8 cellular contexts compared by ENCODE assay signal in genomic region chr1:35557118-35557610, GRCh38. TPM values are rescaled to one million over a fixed set of nuclear protein-coding genes. Genes with fewer than 3 reads are reported as not detected.
DNase-seq lines count a peak whose midpoint lies in the region; ATAC-seq and TF ChIP-seq lines count a peak whose summit lies in the region.

Gene KIAA0319L, minus strand, starts transcription at chr1:35557403. Its CDS starts 2,912 bp downstream, at chr1:35554491.

- no peaks in the 10 kb centered on the region for H3K27me3 Mint-ChIP-seq in activated naive CD8-positive, alpha-beta T cell treated with anti-CD3 and anti-CD28 coated beads for 36 hours

- peak within 1 kb of the TSS; percentile 99 for H3K27ac ChIP-seq in cardiac muscle cell
- H3K27ac ChIP-seq in osteoblast (ENCODE audit: low read depth, low read length) = peak within 1 kb of the TSS; percentile 80

- peak within 1 kb of the TSS; percentile 96 for H3K4me3 Mint-ChIP-seq in activated naive CD8-positive, alpha-beta T cell treated with anti-CD3 and anti-CD28 coated beads for 36 hours

- TF ChIP-seq CTCF in cardiac muscle cell (IDR thresholded peaks at IDR 0.05; ENCODE audit: low read depth, low read length) (no peak), osteoblast (IDR thresholded peaks at IDR 0.05; ENCODE audit: extremely low read depth, low read depth, low read length) (no peak)

- H3K9me3 Mint-ChIP-seq in activated naive CD8-positive, alpha-beta T cell treated with anti-CD3 and anti-CD28 coated beads for 36 hours = no peaks in the 10 kb centered on the region

- peaks cover 50% of the 10 kb centered on the region for H4K20me1 ChIP-seq in osteoblast (ENCODE audit: insufficient read depth, low read length)

- peaks cover 54% of the 10 kb centered on the region for H3K79me2 ChIP-seq in osteoblast (ENCODE audit: insufficient read depth, low read length)

- H3K36me3 ChIP-seq in cardiac muscle cell = peaks cover 22% of the 10 kb centered on the region
- peaks cover 15% of the 10 kb centered on the region for H3K36me3 ChIP-seq in osteoblast (ENCODE audit: insufficient read depth, low read length)

- peak within 1 kb of the TSS; percentile 88 for H3K4me2 ChIP-seq in osteoblast (ENCODE audit: insufficient read depth, low read length)

- H3K4me1 ChIP-seq in cardiac muscle cell (ENCODE audit: low read depth) (peaks cover 13% of the 10 kb centered on the region), osteoblast (ENCODE audit: insufficient read depth, low read length) (peaks cover 48% of the 10 kb centered on the region)

- peak within 1 kb of the TSS; percentile 91 for H2AFZ ChIP-seq in osteoblast (ENCODE audit: low read length)

- H3K9me3 ChIP-seq in cardiac muscle cell (ENCODE audit: low read depth) (no peaks in the 10 kb centered on the region), osteoblast (ENCODE audit: low read depth, low read length) (no peaks in the 10 kb centered on the region)

- no peaks in the 10 kb centered on the region for H3K27me3 ChIP-seq in cardiac muscle cell
- no peaks in the 10 kb centered on the region for H3K27me3 ChIP-seq in osteoblast (ENCODE audit: insufficient read depth, low read length)

- DNase-seq in COLO668 (lab: John Stamatoyannopoulos, UW; ENCODE audit: unreplicated experiment) (peak; percentile 96), NCI-H226 (peak; percentile 41), cardiac muscle cell (ENCODE audit: low read depth in 1 of 2, low spot score in 1 of 2) (peak in 1 of 2 donors; percentile 87), osteoblast (ENCODE audit: insufficient read length, low spot score, missing footprints) (peak; percentile 95), T-helper 9 cell (no peak)
- DNase-seq in activated naive CD8-positive, alpha-beta T cell treated with anti-CD3 and anti-CD28 coated beads for 36 hours = no peak

- peak; percentile 70 for ATAC-seq in GM18868 (IDR thresholded peaks at IDR 0.05; ENCODE audit: unreplicated experiment)
- peak; percentile 45 for ATAC-seq in HG03060 (IDR thresholded peaks at IDR 0.05; ENCODE audit: low read depth, unreplicated experiment)

- H3K36me3 Mint-ChIP-seq in activated naive CD8-positive, alpha-beta T cell treated with anti-CD3 and anti-CD28 coated beads for 36 hours = peaks cover 5% of the 10 kb centered on the region

- H3K4me3 ChIP-seq in cardiac muscle cell (peak within 1 kb of the TSS; percentile 93), osteoblast (ENCODE audit: insufficient read depth, low read length) (peak within 1 kb of the TSS; percentile 80)

- H3K4me1 Mint-ChIP-seq in activated naive CD8-positive, alpha-beta T cell treated with anti-CD3 and anti-CD28 coated beads for 36 hours = peaks cover 48% of the 10 kb centered on the region

- peak within 1 kb of the TSS; percentile 97 for H3K27ac Mint-ChIP-seq in activated naive CD8-positive, alpha-beta T cell treated with anti-CD3 and anti-CD28 coated beads for 36 hours

RNA-seq across cellular contexts. Expression of gene KIAA0319L, which starts in this region (rescaled TPM):
- 10 to 100 TPM; 17.2 to 18.3 TPM for total RNA-seq in activated naive CD8-positive, alpha-beta T cell treated with anti-CD3 and anti-CD28 coated beads for 36 hours
- total RNA-seq in cardiac muscle cell (60.2 and 77.3 TPM in 2 replicates), osteoblast (44.9 and 48.9 TPM in 2 replicates)
- 56.7 and 84.0 TPM in 2 replicates for polyA plus RNA-seq in cardiac muscle cell

Comparison
In these comparisons a context has a peak if more than half of its experiments do, and no peak if none do; other contexts are left out.
1. DNase-seq: peak in COLO668 (single experiment), NCI-H226 (single experiment) and osteoblast (single experiment); none in activated naive CD8-positive, alpha-beta T cell treated with anti-CD3 and anti-CD28 coated beads for 36 hours (single experiment) and T-helper 9 cell (single experiment).